Comparison of ENCODE assay signal across 8 cellular contexts in genomic region chr1:3312894-3313578, GRCh38.
DNase-seq lines count a peak whose midpoint lies in the region; ATAC-seq, FAIRE-seq and TF ChIP-seq lines count a peak whose summit lies in the region.

No MANE protein-coding gene starts in this region.

- H3K27ac Mint-ChIP-seq in endodermal cell, result peak overlapping the region; percentile 85

- no peaks in the 10 kb centered on the region for H3K9me3 Mint-ChIP-seq in endodermal cell

- no peak for FAIRE-seq in GM12891 (lab: Jason Lieb, UNC)

- no peaks in the 10 kb centered on the region for H3K9me3 ChIP-seq in endodermal cell (ENCODE audit: control insufficient read depth, low read length)
- H3K9me3 ChIP-seq in mesodermal cell (ENCODE audit: control insufficient read depth, low read length), result peaks cover 10% of the 10 kb centered on the region

- H3K4me3 ChIP-seq in endodermal cell (ENCODE audit: low read length) (no peak overlapping the region), mesodermal cell (ENCODE audit: extremely low read depth, insufficient read depth, low read length, poor library complexity, severe bottlenecking) (no peak overlapping the region)

- H3K36me3 Mint-ChIP-seq in endodermal cell (ENCODE audit: low read depth), result no peaks in the 10 kb centered on the region

- TF ChIP-seq POLR2A in GM12891 (IDR thresholded peaks at IDR 0.05; ENCODE audit: low read depth, low read length), result no peak

- no peak overlapping the region for H3K4me3 Mint-ChIP-seq in endodermal cell

- CTCF ChIA-PET in HEK293T (lab: Yijun Ruan, JAX), result no interaction called here

- H3K27ac ChIP-seq in endodermal cell (ENCODE audit: low read depth, low read length) (peak overlapping the region; percentile 91), mesodermal cell (ENCODE audit: low read depth, low read length, severe bottlenecking) (peak overlapping the region; percentile 99)

- 58 to 65% methylated on average over 32 to 38 of the region's 38 CpGs for WGBS in endodermal cell (ENCODE audit: insufficient coverage in 1 of 2, insufficient read length in 1 of 2), 2 experiments
- WGBS in mesodermal cell (ENCODE audit: insufficient coverage in 2 of 2), 2 experiments, result 36 to 37% methylated on average over 35 to 36 of the region's 38 CpGs

- H3K36me3 ChIP-seq in endodermal cell (ENCODE audit: control insufficient read depth, insufficient read depth, low read length) (no peaks in the 10 kb centered on the region), mesodermal cell (ENCODE audit: control insufficient read depth, insufficient read depth, low read length) (no peaks in the 10 kb centered on the region)

- no peak overlapping the region for H3K9ac ChIP-seq in endodermal cell (ENCODE audit: extremely low read depth, low read length, poor library complexity, severe bottlenecking)

- peaks cover 9% of the 10 kb centered on the region for H3K4me1 ChIP-seq in endodermal cell (ENCODE audit: control insufficient read depth, insufficient read depth, low read length)
- H3K4me1 ChIP-seq in mesodermal cell (ENCODE audit: control insufficient read depth, insufficient read depth, low read length, poor library complexity, severe bottlenecking), result peaks cover 40% of the 10 kb centered on the region

- no peak for TF ChIP-seq CTCF in endodermal cell (conservative IDR thresholded peaks at IDR 0.05)

- peaks cover 16% of the 10 kb centered on the region for H3K27me3 Mint-ChIP-seq in endodermal cell (ENCODE audit: insufficient read depth)

- ATAC-seq in HG02973 (IDR thresholded peaks at IDR 0.05; ENCODE audit: unreplicated experiment), result no peak

- peaks cover 24% of the 10 kb centered on the region for H3K4me1 Mint-ChIP-seq in endodermal cell

- peaks cover 32% of the 10 kb centered on the region for H3K27me3 ChIP-seq in endodermal cell (ENCODE audit: control insufficient read depth, insufficient read depth, low read length, poor library complexity, severe bottlenecking)

- DNase-seq in HEK293T (ENCODE audit: extremely low spot score) (peak; percentile 75), endodermal cell (peak; percentile 87), GM12891 (ENCODE audit: insufficient read length, low spot score) (no peak)
- peak; percentile 28 to 62 for DNase-seq in activated CD4-positive, alpha-beta T cell treated with anti-CD3 and anti-CD28 coated beads for 24 hours (ENCODE audit: low read depth in 2 of 2)
- peak; percentile 6 to 28 for DNase-seq in stimulated activated CD8-positive, alpha-beta memory T cell treated with anti-CD3 and anti-CD28 coated beads, Interleukin-15, amount 100 ng/mL, for 4 hours (ENCODE audit: low read depth in 2 of 2)
- no peak for DNase-seq in NK-92 treated with Interleukin-12 subunit alpha and Interleukin-12 subunit beta, amount 100 ng/mL, for 24 hours (lab: John Stamatoyannopoulos, UW)

- POLR2A ChIA-PET in HEK293T (lab: Yijun Ruan, JAX), result interaction anchor here (2.9 kb wide), 1 partner anchor 10 kb away, joined by 19 read pairs; no protein-coding TSS in a partner anchor

TF ChIP-seq in HEK293T, 16 proteins besides CTCF, POLR2A, EP300 and RAD21:
- TF ChIP-seq L3MBTL2 (conservative IDR thresholded peaks at IDR 0.05), result peak; percentile 37
- no peak for TF ChIP-seq FOXK2 (IDR thresholded peaks at IDR 0.05)

TF ChIP-seq in GM12891, 5 proteins besides CTCF, POLR2A, EP300 and RAD21:
- TF ChIP-seq PAX5 (IDR thresholded peaks at IDR 0.05; ENCODE audit: insufficient read depth, low read length, severe bottlenecking), result no peak
- no peak for TF ChIP-seq POLR2AphosphoS5 (IDR thresholded peaks at IDR 0.05; ENCODE audit: low read depth, low read length)
- TF ChIP-seq TAF1 (IDR thresholded peaks at IDR 0.05; ENCODE audit: low read depth, low read length), result no peak
- TF ChIP-seq SPI1 (IDR thresholded peaks at IDR 0.05; ENCODE audit: low read depth, low read length), result no peak
- no peak for TF ChIP-seq POU2F2 (IDR thresholded peaks at IDR 0.05; ENCODE audit: low read depth, low read length)

Comparison
In these comparisons a context has a peak if more than half of its experiments do, and no peak if none do; other contexts are left out.
1. DNase-seq: peak in HEK293T (single experiment), activated CD4-positive, alpha-beta T cell treated with anti-CD3 and anti-CD28 coated beads for 24 hours (2 of 2), endodermal cell (single experiment) and stimulated activated CD8-positive, alpha-beta memory T cell treated with anti-CD3 and anti-CD28 coated beads, Interleukin-15, amount 100 ng/mL, for 4 hours (2 of 2); none in NK-92 treated with Interleukin-12 subunit alpha and Interleukin-12 subunit beta, amount 100 ng/mL, for 24 hours (single experiment) and GM12891 (single experiment).